In genomic region chr3:125585595-125586223, GRCh38 we compare ENCODE assay signal across 8 cellular contexts. TPM values are rescaled to one million over a fixed set of nuclear protein-coding genes. Genes with fewer than 3 reads are reported as not detected.
DNase-seq lines count a peak whose midpoint lies in the region; ATAC-seq and TF ChIP-seq lines count a peak whose summit lies in the region.

No MANE protein-coding gene starts in this region.

- no peaks in the 10 kb centered on the region for H3K9me3 ChIP-seq in CD8-positive, alpha-beta memory T cell (ENCODE audit: low read length)
- no peaks in the 10 kb centered on the region for H3K9me3 ChIP-seq in neural progenitor cell (ENCODE audit: low read depth)

- H3K27ac ChIP-seq in CD8-positive, alpha-beta memory T cell (ENCODE audit: low read depth, low read length), result no peak overlapping the region
- no peak overlapping the region for H3K27ac ChIP-seq in neural progenitor cell

- H3K27ac Mint-ChIP-seq in CD8-positive, alpha-beta memory T cell, result peak overlapping the region in 1 of 8 donors; percentile 0
- H3K27ac Mint-ChIP-seq in activated CD8-positive, alpha-beta T cell treated with anti-CD3 and anti-CD28 coated beads, Interleukin-2, amount 10 ng/mL, durations not matched to agents 7 days and 5 days, result no peak overlapping the region
- no peak overlapping the region for H3K27ac Mint-ChIP-seq in neural progenitor cell

- H3K9ac ChIP-seq in neural progenitor cell, result no peak overlapping the region

- peaks cover 17% of the 10 kb centered on the region for H4K20me1 ChIP-seq in neural progenitor cell (ENCODE audit: low read depth)

- no peak overlapping the region for H3K4me3 ChIP-seq in CD8-positive, alpha-beta memory T cell (ENCODE audit: low read length)
- H3K4me3 ChIP-seq in fibroblast of the aortic adventitia (ENCODE audit: low read depth, low read length), result no peak overlapping the region
- H3K4me3 ChIP-seq in neural progenitor cell, result no peak overlapping the region

- H3K4me3 Mint-ChIP-seq in CD8-positive, alpha-beta memory T cell, result peak overlapping the region in 2 of 7 donors; percentile 4 to 15
- no peak overlapping the region for H3K4me3 Mint-ChIP-seq in activated CD8-positive, alpha-beta T cell treated with anti-CD3 and anti-CD28 coated beads, Interleukin-2, amount 10 ng/mL, durations not matched to agents 7 days and 5 days
- no peak overlapping the region for H3K4me3 Mint-ChIP-seq in neural progenitor cell

- no peaks in the 10 kb centered on the region for H3K4me1 ChIP-seq in CD8-positive, alpha-beta memory T cell (ENCODE audit: insufficient read depth, low read length)
- H3K4me1 ChIP-seq in neural progenitor cell, result no peaks in the 10 kb centered on the region

- peaks cover 70% of the 10 kb centered on the region for H3K79me2 ChIP-seq in neural progenitor cell (ENCODE audit: low read depth)

- H3K27me3 Mint-ChIP-seq in CD8-positive, alpha-beta memory T cell, result no peaks in the 10 kb centered on the region
- no peaks in the 10 kb centered on the region for H3K27me3 Mint-ChIP-seq in activated CD8-positive, alpha-beta T cell treated with anti-CD3 and anti-CD28 coated beads, Interleukin-2, amount 10 ng/mL, durations not matched to agents 7 days and 5 days (ENCODE audit: low read depth)
- no peaks in the 10 kb centered on the region for H3K27me3 Mint-ChIP-seq in neural progenitor cell (ENCODE audit: insufficient read depth, low read depth)

- TF ChIP-seq CTCF in fibroblast of the aortic adventitia (IDR thresholded peaks at IDR 0.05; ENCODE audit: insufficient read depth, low read length), result peak; percentile 91
- peak; percentile 95 for TF ChIP-seq CTCF in neural progenitor cell (IDR thresholded peaks at IDR 0.05)

- H3F3A ChIP-seq in neural progenitor cell (ENCODE audit: low read depth), result peaks cover 20% of the 10 kb centered on the region

- no peaks in the 10 kb centered on the region for H3K27me3 ChIP-seq in CD8-positive, alpha-beta memory T cell (ENCODE audit: insufficient read depth, low read length, poor library complexity, severe bottlenecking)
- no peaks in the 10 kb centered on the region for H3K27me3 ChIP-seq in neural progenitor cell

- POLR2A ChIA-PET in CD8-positive, alpha-beta memory T cell (lab: Charles Lee), result interaction anchor here (0.5 to 0.6 kb wide), 2 partner anchors 26 to 590 kb away, joined by 3 read pairs; no protein-coding TSS in a partner anchor
- POLR2A ChIA-PET in activated CD8-positive, alpha-beta T cell treated with anti-CD3 and anti-CD28 coated beads, Interleukin-2, amount 10 ng/mL, durations not matched to agents 7 days and 5 days (lab: Charles Lee), result interaction anchor here (1.4 kb wide), 1 partner anchor 9 kb away, joined by 4 read pairs; the partner anchor contains the start of gene OSBPL11

- peaks cover 0 to 19% (median 6%) of the 10 kb centered on the region in 3 donors for H3K36me3 Mint-ChIP-seq in CD8-positive, alpha-beta memory T cell
- H3K36me3 Mint-ChIP-seq in activated CD8-positive, alpha-beta T cell treated with anti-CD3 and anti-CD28 coated beads, Interleukin-2, amount 10 ng/mL, durations not matched to agents 7 days and 5 days (ENCODE audit: low read depth), result peaks cover 9% of the 10 kb centered on the region
- peaks cover 6% of the 10 kb centered on the region for H3K36me3 Mint-ChIP-seq in neural progenitor cell

- peak; percentile 65 for ATAC-seq in activated CD8-positive, alpha-beta T cell treated with anti-CD3 and anti-CD28 coated beads, Interleukin-2, amount 10 ng/mL, durations not matched to agents 7 days and 5 days
- no peak for ATAC-seq in HG03521 (IDR thresholded peaks at IDR 0.05; ENCODE audit: unreplicated experiment)

- H3K36me3 ChIP-seq in CD8-positive, alpha-beta memory T cell (ENCODE audit: insufficient read depth, low read length), result peaks cover 4% of the 10 kb centered on the region
- H3K36me3 ChIP-seq in neural progenitor cell, result no peaks in the 10 kb centered on the region

- H3K4me1 Mint-ChIP-seq in CD8-positive, alpha-beta memory T cell, result peaks cover 17 to 30% (median 25%) of the 10 kb centered on the region in 3 donors
- peaks cover 8% of the 10 kb centered on the region for H3K4me1 Mint-ChIP-seq in activated CD8-positive, alpha-beta T cell treated with anti-CD3 and anti-CD28 coated beads, Interleukin-2, amount 10 ng/mL, durations not matched to agents 7 days and 5 days (ENCODE audit: low read depth)
- H3K4me1 Mint-ChIP-seq in neural progenitor cell, result peaks cover 7% of the 10 kb centered on the region

- no peak overlapping the region for H2AFZ ChIP-seq in neural progenitor cell (replicated peaks)

- CTCF ChIA-PET in CD8-positive, alpha-beta memory T cell (lab: Charles Lee), result interaction anchor here (0.7 to 1.9 kb wide), 17 partner anchors 8 to 918 kb away, joined by 3 to 10 read pairs (median 4); partner anchors contain the start of genes OSBPL11 and SNX4
- CTCF ChIA-PET in activated CD8-positive, alpha-beta T cell treated with anti-CD3 and anti-CD28 coated beads, Interleukin-2, amount 10 ng/mL, durations not matched to agents 7 days and 5 days (lab: Charles Lee), result interaction anchor here (0.6 to 3.8 kb wide), 28 partner anchors 8 to 825 kb away, joined by 3 to 27 read pairs (median 4); partner anchors contain the start of genes MUC13, OSBPL11 and SNX4

- H3K9me3 Mint-ChIP-seq in CD8-positive, alpha-beta memory T cell, result no peaks in the 10 kb centered on the region
- H3K9me3 Mint-ChIP-seq in activated CD8-positive, alpha-beta T cell treated with anti-CD3 and anti-CD28 coated beads, Interleukin-2, amount 10 ng/mL, durations not matched to agents 7 days and 5 days (ENCODE audit: insufficient read depth), result no peaks in the 10 kb centered on the region
- H3K9me3 Mint-ChIP-seq in neural progenitor cell, result no peaks in the 10 kb centered on the region

- H3K4me2 ChIP-seq in neural progenitor cell, result no peak overlapping the region

- DNase-seq in CD8-positive, alpha-beta memory T cell, result peak; percentile 11 to 51 (median 21)
- DNase-seq in HCEC 1CT (peak; percentile 70), NCI-H446 treated with DMSO at 0.1 percent for 48 hours (lab: John Stamatoyannopoulos, UW) (peak; percentile 60), fibroblast of the aortic adventitia (ENCODE audit: low read depth) (peak; percentile 90), neural progenitor cell (ENCODE audit: low spot score) (peak; percentile 77), GM19240 (ENCODE audit: insufficient read length, low spot score) (no peak)
- peak; percentile 65 for DNase-seq in activated CD8-positive, alpha-beta T cell treated with anti-CD3 and anti-CD28 coated beads, Interleukin-2, amount 10 ng/mL, durations not matched to agents 7 days and 5 days

RNA-seq across cellular contexts. Expression of gene OSBPL11, which starts 9.6 kb away (rescaled TPM):
- total RNA-seq in CD8-positive, alpha-beta memory T cell, result 10 to 100 TPM; 17.3 to 19.0 TPM
- polyA plus RNA-seq in CD8-positive, alpha-beta memory T cell, result 7.5 TPM
- total RNA-seq in activated CD8-positive, alpha-beta T cell treated with anti-CD3 and anti-CD28 coated beads, Interleukin-2, amount 10 ng/mL, durations not matched to agents 7 days and 5 days, result 10 to 100 TPM; 13.2 to 13.7 TPM
- total RNA-seq in fibroblast of the aortic adventitia (ENCODE audit: low replicate concordance), result 4.7 and 13.5 TPM in 2 replicates
- total RNA-seq in neural progenitor cell (ENCODE audit: low replicate concordance), result 17.5 and 21.8 TPM in 2 replicates
